Comparison of ENCODE assay signal across 1 cellular context in genomic region chr1:200795151-200795550, GRCh38.
TF ChIP-seq lines count a peak whose summit lies in the region.

No MANE protein-coding gene starts in this region.

TF ChIP-seq in HCT116, 20 proteins besides CTCF, POLR2A, EP300 and RAD21 (continued from another document):
- TF ChIP-seq FOSL1 (IDR thresholded peaks at IDR 0.05; ENCODE audit: low read depth) (no peak), CEBPB (IDR thresholded peaks at IDR 0.05; ENCODE audit: low read depth) (no peak), MAX (IDR thresholded peaks at IDR 0.05) (no peak), ZFX (IDR thresholded peaks at IDR 0.05) (no peak)
TF ChIP-seq in HCT116: peak in this region for 0.
